ENCODE assay signal across 4 cellular contexts in the genomic region with DNA sequence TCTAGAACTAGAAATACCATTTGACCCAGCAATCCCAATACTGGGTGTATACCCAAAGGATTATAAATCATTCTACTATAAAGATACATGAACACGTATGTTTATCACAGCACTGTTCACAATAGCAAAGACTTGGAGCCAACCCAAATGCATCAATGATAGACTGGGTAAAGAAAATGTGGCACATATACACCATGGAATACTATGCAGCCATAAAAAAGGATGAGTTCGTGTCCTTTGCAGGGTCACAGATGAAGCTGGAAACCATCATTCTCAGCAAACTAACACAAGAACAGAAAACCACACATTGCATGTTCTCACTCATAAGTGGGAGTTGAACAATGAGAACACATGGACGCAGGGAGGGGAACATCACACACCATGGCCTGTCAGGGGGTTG. TPM values are rescaled to one million over a fixed set of nuclear protein-coding genes. Genes with fewer than 3 reads are reported as not detected.
A peak's percentile ranks its signal among the peaks of the same experiment; 100 is the strongest.
DNase-seq lines count a peak whose midpoint lies in the region; ATAC-seq, FAIRE-seq and TF ChIP-seq lines count a peak whose summit lies in the region.
"Not testable (repeated sequence)": the region's sequence is repeated elsewhere in the genome, so short reads cannot be mapped to it uniquely, and the experiment has no call there.

No MANE protein-coding gene starts in this region.

- CTCF ChIA-PET in HEK293 (lab: Yijun Ruan, JAX); K562 (lab: Yijun Ruan, JAX; ENCODE audit: low intra/inter-chr PET ratio): not testable (repeated sequence)

- H3K9ac ChIP-seq in K562 (ENCODE audit: insufficient read depth in 1 of 2, low read depth in 2 of 2, low read length in 2 of 2): not testable (repeated sequence)

- H3K27ac Mint-ChIP-seq in endothelial cell (ENCODE audit: unreplicated experiment); type B pancreatic cell: not testable (repeated sequence)

- H3K4me1 ChIP-seq in HEK293 (ENCODE audit: control insufficient read depth, insufficient read depth, low read length): peaks cover 14% of the 10 kb centered on the region
- not testable (repeated sequence) for H3K4me1 ChIP-seq in K562 (replicated peaks in 1 of 2; ENCODE audit: control insufficient read depth in 2 of 2, insufficient read depth in 2 of 2, low read length in 2 of 2)

- WGBS in K562 (ENCODE audit: insufficient coverage, low coverage, missing lambda C conversion rate): 21% methylated on average over 3 of the region's 3 CpGs

- not testable (repeated sequence) for ATAC-seq in K562

- TF ChIP-seq POLR2A in K562 (conservative IDR thresholded peaks at IDR 0.05): not testable (repeated sequence)

- FAIRE-seq in K562 (lab: Jason Lieb, UNC): not testable (repeated sequence)

- not testable (repeated sequence) for H3K4me1 Mint-ChIP-seq in endothelial cell (ENCODE audit: unreplicated experiment); type B pancreatic cell (ENCODE audit: unreplicated experiment)

- TF ChIP-seq EP300 in K562 (IDR thresholded peaks at IDR 0.05; ENCODE audit: low read length): not testable (repeated sequence)

- POLR2A ChIA-PET in HEK293 (lab: Yijun Ruan, JAX); K562 (lab: Yijun Ruan, JAX): not testable (repeated sequence)

- not testable (repeated sequence) for BruUV-seq in K562 (replicated peaks; lab: Mats Ljungman, UMichigan)

- not testable (repeated sequence) for H3K4me3 ChIP-seq in HEK293 (ENCODE audit: low read depth, low read length); K562

- H2AFZ ChIP-seq in K562 (ENCODE audit: low read depth, low read length): not testable (repeated sequence)

- H3K9me1 ChIP-seq in K562 (ENCODE audit: control insufficient read depth, insufficient read depth, low read length): not testable (repeated sequence)

- not testable (repeated sequence) for H4K20me1 ChIP-seq in K562 (replicated peaks; ENCODE audit: control insufficient read depth, insufficient read depth, low read length)

- in situ Hi-C loops in K562 (cut with MboI): not testable (repeated sequence)

- H3K4me3 Mint-ChIP-seq in endothelial cell (ENCODE audit: unreplicated experiment): peak overlapping the region; percentile 52
- H3K4me3 Mint-ChIP-seq in type B pancreatic cell: peak overlapping the region; percentile 17

- not testable (repeated sequence) for H3K27me3 ChIP-seq in K562 (ENCODE audit: control insufficient read depth in 2 of 2, insufficient read depth in 2 of 2, low read length in 2 of 2)

- H3K36me3 Mint-ChIP-seq in endothelial cell (ENCODE audit: low read depth, unreplicated experiment) (peaks cover 27% of the 10 kb centered on the region), type B pancreatic cell (peaks cover 54% of the 10 kb centered on the region)

- H3K9me3 ChIP-seq in HEK293 (ENCODE audit: control insufficient read depth, insufficient read depth, low read depth, low read length); K562 (replicated peaks; ENCODE audit: control insufficient read depth, insufficient read depth, low read depth, low read length): not testable (repeated sequence)

- not testable (repeated sequence) for H3K27me3 Mint-ChIP-seq in endothelial cell (ENCODE audit: unreplicated experiment); type B pancreatic cell

- H3K4me2 ChIP-seq in K562 (ENCODE audit: insufficient read depth, low read length): not testable (repeated sequence)

- not testable (repeated sequence) for DNase-seq in K562 (ENCODE audit: extremely low read depth in 1 of 4, low spot score in 3 of 4); endothelial cell (ENCODE audit: low spot score); type B pancreatic cell (ENCODE audit: extremely low spot score, unreplicated experiment)

- not testable (repeated sequence) for TF ChIP-seq RAD21 in K562 (CRISPR knock-in tag; conservative IDR thresholded peaks at IDR 0.05 in 1 of 2, IDR thresholded peaks at IDR 0.05 in 1 of 2)

- not testable (repeated sequence) for H3K9me3 Mint-ChIP-seq in endothelial cell (ENCODE audit: unreplicated experiment); type B pancreatic cell

- H3K27ac ChIP-seq in HEK293 (ENCODE audit: extremely low read depth, low read depth, low read length); K562 (ENCODE audit: extremely low read depth, low read depth, low read length): not testable (repeated sequence)

- H3K36me3 ChIP-seq in HEK293 (ENCODE audit: control insufficient read depth in 2 of 2, insufficient read depth in 1 of 2, low read length in 2 of 2); K562 (ENCODE audit: control insufficient read depth, insufficient read depth, low read length): not testable (repeated sequence)

- not testable (repeated sequence) for H3K79me2 ChIP-seq in K562 (ENCODE audit: control insufficient read depth, insufficient read depth, low read length)

- intact Hi-C loops in K562 (cut with micrococcal nuclease): not testable (repeated sequence)

- not testable (repeated sequence) for TF ChIP-seq CTCF in HEK293 (tag by site-specific recombination; IDR thresholded peaks at IDR 0.05); K562 (IDR thresholded peaks at IDR 0.05 in 2 of 3, conservative IDR thresholded peaks at IDR 0.05 in 1 of 3; ENCODE audit: insufficient read depth in 2 of 3, low read depth in 1 of 3, low read length in 3 of 3); endothelial cell (IDR thresholded peaks at IDR 0.05; ENCODE audit: unreplicated experiment); type B pancreatic cell (conservative IDR thresholded peaks at IDR 0.05)

TF ChIP-seq in HEK293, 187 proteins besides CTCF, POLR2A, EP300 and RAD21:
- TF ChIP-seq, protein P1, sequence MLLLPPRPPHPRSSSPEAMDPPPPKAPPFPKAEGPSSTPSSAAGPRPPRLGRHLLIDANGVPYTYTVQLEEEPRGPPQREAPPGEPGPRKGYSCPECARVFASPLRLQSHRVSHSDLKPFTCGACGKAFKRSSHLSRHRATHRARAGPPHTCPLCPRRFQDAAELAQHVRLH (tag by site-specific recombination; IDR thresholded peaks at IDR 0.05): 0 out of 2 replicates have a peak, but pooled peaks have one; percentile 13
- peak; percentile 86 for TF ChIP-seq ZNF146 (tag by site-specific recombination; IDR thresholded peaks at IDR 0.05)

TF ChIP-seq in K562, 482 proteins besides CTCF, POLR2A, EP300 and RAD21:
- TF ChIP-seq ZNF146 (CRISPR knock-in tag; IDR thresholded peaks at IDR 0.05; ENCODE audit: unreplicated experiment): peak; percentile 72
TF ChIP-seq in K562: peak in this region for 1; not testable (repeated sequence) for 481.

RNA-seq across cellular contexts. Expression of a gene that starts 27.6 kb away (rescaled TPM):
- 5.2 and 12.9 TPM in 2 replicates for total RNA-seq in K562 (2011; cell fraction: chromatin; rRNA removed; ENCODE audit: low replicate concordance)
- total RNA-seq in K562 (2011; cell fraction: nucleolus; rRNA removed): 0.92 and 1.0 TPM in 2 replicates
- total RNA-seq in K562 (2011; cell fraction: nucleoplasm; rRNA removed): 3.5 and 4.4 TPM in 2 replicates
- total RNA-seq in K562 (2014; rRNA removed): 4.2 and 5.5 TPM in 2 replicates
- total RNA-seq in K562 (2014; rRNA removed; fragmentation: Illumina TruSeq; extraction: Trizol): 8.3 and 10.4 TPM in 2 replicates
- 8.3 and 10.7 TPM in 2 replicates for total RNA-seq in K562 (2015; rRNA removed; fragmentation: Illumina TruSeq; extraction: Trizol)
- 7.9 and 10.9 TPM in 2 replicates for total RNA-seq in K562 (2021)
- polyA plus RNA-seq in K562 (2011; rRNA removed): 2.7 and 5.0 TPM in 2 replicates
- 0.73 and 1.2 TPM in 2 replicates for polyA plus RNA-seq in K562 (2011; cell fraction: cytosol; rRNA removed)
- polyA plus RNA-seq in K562 (2011; cell fraction: nucleus; rRNA removed): 0.67 and 1.3 TPM in 2 replicates
- polyA plus RNA-seq in K562 (2012): 9.3 and 15.3 TPM in 2 replicates
- polyA plus RNA-seq in K562 (2014; fragmentation: Illumina TruSeq; extraction: Trizol): 11.7 and 13.5 TPM in 2 replicates
- polyA plus RNA-seq in K562 (2014; fragmentation: Nextera tagmentation; extraction: Ambion mirVana): 1 to 10 TPM; 8.2 to 8.7 TPM
- polyA plus RNA-seq in K562 (2014; rRNA removed): 4.6 and 5.5 TPM in 2 replicates
- 5.2 and 5.3 TPM in 2 replicates for polyA minus RNA-seq in K562 (2011; rRNA and poly(A)+ RNA removed)
- polyA minus RNA-seq in K562 (2011; cell fraction: cytosol; rRNA and poly(A)+ RNA removed): 8.2 and 9.0 TPM in 2 replicates
- polyA minus RNA-seq in K562 (2011; cell fraction: nucleus; rRNA and poly(A)+ RNA removed): 3.5 and 4.7 TPM in 2 replicates
- 24.7 TPM for total RNA-seq in endothelial cell (ENCODE audit: unreplicated experiment)
- 25.5 and 61.6 TPM in 2 replicates for total RNA-seq in type B pancreatic cell (ENCODE audit: low replicate concordance)
